In the genomic region with DNA sequence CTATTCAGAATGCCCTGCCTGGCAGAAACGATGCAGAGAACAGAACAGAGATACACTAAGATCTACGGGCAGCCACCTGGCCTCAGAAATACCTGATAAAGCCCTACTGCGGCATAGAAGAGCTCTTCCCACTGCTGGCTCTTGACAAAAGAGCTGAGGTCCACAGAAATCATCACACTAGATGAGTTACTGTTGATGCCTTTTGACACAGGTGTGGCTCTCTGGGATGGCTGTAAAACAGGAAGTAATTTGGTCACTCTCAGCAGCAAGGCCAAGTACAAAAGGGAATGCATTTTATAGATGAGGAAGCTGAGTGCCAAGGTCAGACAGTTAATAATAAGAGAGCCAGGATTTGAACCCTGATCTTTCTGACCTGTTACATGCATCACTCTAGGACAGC, we compare ENCODE assay signal across 26 cellular contexts. TPM values are rescaled to one million over a fixed set of nuclear protein-coding genes. Genes with fewer than 3 reads are reported as not detected.
"Had no signal": no experiment of that assay in that cellular context is flagged by ENCODE, and none has a peak within 500 bp of the region (broad histone marks: within the 10 kb centered on the region; RNA-seq: fewer than 3 reads in every experiment).

No MANE protein-coding gene starts in this region.

- H3K27ac ChIP-seq: breast epithelium, lower lobe of right lung, right lobe of liver, upper lobe of right lung had no signal

- DNase-seq: activated B cell treated with CpG ODN at 0.5 μM for 24 hours; activated CD8-positive, alpha-beta memory T cell treated with anti-CD3 and anti-CD28 coated beads, Interleukin-2, amount 10 ng/mL, durations not matched to agents 7 days and 5 days; activated CD8-positive, alpha-beta T cell treated with anti-CD3 and anti-CD28 coated beads, Interleukin-2, amount 10 ng/mL, durations not matched to agents 7 days and 5 days; activated T-cell treated with anti-CD3 and anti-CD28 coated beads, Interleukin-2, amount 50 U/mL, for 48 hours; central memory CD4-positive, alpha-beta T cell; endodermal cell; foreskin fibroblast; hypothalamus; immature natural killer cell; kidney; lower lobe of right lung; mesenchymal stem cell; posterior cingulate gyrus; right lobe of liver; stimulated activated CD4-positive, alpha-beta T cell treated with anti-CD3 and anti-CD28 coated beads, Interleukin-12 subunit alpha, Interleukin-12 subunit beta, amount 100 ng/mL, for 4 hours; stimulated activated CD4-positive, alpha-beta T cell treated with anti-CD3 and anti-CD28 coated beads, Interleukin-4, amount 100 ng/mL, for 1 hour; stimulated activated naive CD8-positive, alpha-beta T cell treated with anti-CD3 and anti-CD28 coated beads, Interleukin-15, Interleukin-2, amounts not matched to agents 100 U/mL and 50 U/mL, for 24 hours; T1000; upper lobe of right lung had no signal

- H3K9me3 ChIP-seq: breast epithelium, lower lobe of right lung, right lobe of liver, upper lobe of right lung had no signal

- H3K4me3 ChIP-seq: breast epithelium, lower lobe of right lung, right lobe of liver, upper lobe of right lung had no signal

- ATAC-seq: activated CD8-positive, alpha-beta memory T cell treated with anti-CD3 and anti-CD28 coated beads, Interleukin-2, amount 10 ng/mL, durations not matched to agents 7 days and 5 days; activated CD8-positive, alpha-beta T cell treated with anti-CD3 and anti-CD28 coated beads, Interleukin-2, amount 10 ng/mL, durations not matched to agents 7 days and 5 days; esophagus mucosa; lower lobe of right lung; right lobe of liver; stimulated activated naive CD8-positive, alpha-beta T cell treated with anti-CD3 and anti-CD28 coated beads, Interleukin-15, Interleukin-2, amounts not matched to agents 100 U/mL and 50 U/mL, for 24 hours; upper lobe of right lung had no signal

- H3K36me3 ChIP-seq: breast epithelium, lower lobe of right lung, right lobe of liver, upper lobe of right lung had no signal

- H3K27me3 ChIP-seq: breast epithelium, right lobe of liver, upper lobe of right lung had no signal

- H3K4me1 ChIP-seq: breast epithelium, lower lobe of right lung, upper lobe of right lung had no signal

RNA-seq across cellular contexts. Expression of gene ACSL5, which starts 35.0 kb away (rescaled TPM):
- total RNA-seq: endodermal cell had no signal

RNA-seq across cellular contexts. Expression of gene TECTB, which starts 55.8 kb away (rescaled TPM):
- total RNA-seq: activated B cell treated with CpG ODN at 0.5 μM for 24 hours; activated CD8-positive, alpha-beta memory T cell treated with anti-CD3 and anti-CD28 coated beads, Interleukin-2, amount 10 ng/mL, durations not matched to agents 7 days and 5 days; activated CD8-positive, alpha-beta T cell treated with anti-CD3 and anti-CD28 coated beads, Interleukin-2, amount 10 ng/mL, durations not matched to agents 7 days and 5 days; activated T-helper 2 cell treated with anti-CD3 and anti-CD28 coated beads, Interferon-gamma antibody, Interleukin-2, Interleukin-4, amounts not matched to agents 10 μg/mL and 5 μg/mL and 100 μg/mL, durations not matched to agents 14 hours and 24 hours and 36 hours; breast epithelium; endodermal cell; esophagus mucosa; kidney; lower lobe of right lung; osteoblast; renal cortical epithelial cell; skeletal muscle tissue; subcutaneous adipose tissue; upper lobe of right lung had no signal
- polyA plus RNA-seq: immature natural killer cell had no signal
